ENCODE assay signal across 8 cellular contexts in the genomic region with DNA sequence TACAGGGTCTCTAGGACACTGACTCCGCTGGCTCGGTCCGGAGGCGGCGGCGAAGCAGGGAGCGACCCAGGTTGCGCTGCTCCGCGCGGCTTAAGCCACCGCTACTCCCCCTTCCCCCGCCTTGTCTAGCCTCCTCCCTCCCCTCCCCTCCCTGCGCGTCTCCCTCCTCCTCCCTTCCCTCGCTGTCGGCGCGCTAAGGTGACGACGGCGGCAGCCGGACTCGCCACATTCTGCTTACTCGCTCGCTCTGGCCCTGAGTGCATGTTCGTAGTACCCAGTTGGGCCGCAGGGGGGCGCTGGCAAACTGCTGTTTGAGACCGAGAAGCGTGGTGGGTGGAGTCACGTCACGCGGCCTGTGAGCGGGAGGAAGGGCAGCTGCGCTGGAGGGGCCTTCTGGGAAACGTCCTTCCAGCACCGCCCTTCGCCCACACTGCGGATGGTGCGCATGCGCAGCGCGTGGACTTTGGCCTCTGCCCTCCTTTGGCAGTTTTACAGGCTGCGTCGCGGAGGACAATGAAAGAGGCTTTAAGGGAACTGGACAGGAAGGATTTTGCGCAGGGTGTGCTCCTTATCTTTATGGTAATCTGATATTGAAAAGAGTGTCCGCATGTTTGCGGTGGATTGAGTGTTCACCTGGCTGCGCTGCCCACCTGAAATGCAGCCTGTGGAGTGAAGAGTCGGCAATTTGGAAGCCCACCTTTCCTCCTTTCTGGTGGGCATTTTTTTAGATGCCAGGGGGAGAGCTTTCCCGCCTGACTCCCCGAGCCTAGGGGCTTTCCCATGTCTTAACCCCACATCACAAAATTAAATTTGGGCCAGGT. TPM values are rescaled to one million over a fixed set of nuclear protein-coding genes. Genes with fewer than 3 reads are reported as not detected.
DNase-seq lines count a peak whose midpoint lies in the region; ATAC-seq and TF ChIP-seq lines count a peak whose summit lies in the region.

Gene SCAF11 (minus strand): TSS at position 107 of the 821 bp plus-strand sequence. CDS start 26,407 bp downstream, outside the sequence.

- H3K27ac Mint-ChIP-seq in activated T-cell treated with anti-CD3 and anti-CD28 coated beads, Interleukin-2, amount 50 U/mL, for 24 hours = peak within 1 kb of the TSS; percentile 99

- peaks cover 19 to 22% of the 10 kb centered on the region in 2 donors for H3K4me1 ChIP-seq in mucosa of rectum (ENCODE audit: control insufficient read depth in 2 of 2, insufficient read depth in 2 of 2, low read length in 2 of 2)

- no peaks in the 10 kb centered on the region for H3K27me3 Mint-ChIP-seq in activated T-cell treated with anti-CD3 and anti-CD28 coated beads, Interleukin-2, amount 50 U/mL, for 24 hours

- peak; percentile 66 for ATAC-seq in GM21723 (IDR thresholded peaks at IDR 0.05; ENCODE audit: unreplicated experiment)

- H3K27me3 ChIP-seq in mucosa of rectum (ENCODE audit: control insufficient read depth in 2 of 2, insufficient read depth in 2 of 2, low read length in 2 of 2) = no peaks in the 10 kb centered on the region

- H3K9me3 ChIP-seq in mucosa of rectum (ENCODE audit: control insufficient read depth in 2 of 2, low read length in 2 of 2) = no peaks in the 10 kb centered on the region

- peak within 1 kb of the TSS; percentile 95 for H3K4me3 Mint-ChIP-seq in activated T-cell treated with anti-CD3 and anti-CD28 coated beads, Interleukin-2, amount 50 U/mL, for 24 hours

- H3K4me1 Mint-ChIP-seq in activated T-cell treated with anti-CD3 and anti-CD28 coated beads, Interleukin-2, amount 50 U/mL, for 24 hours (ENCODE audit: low read depth) = peaks cover 44% of the 10 kb centered on the region

- H3K36me3 Mint-ChIP-seq in activated T-cell treated with anti-CD3 and anti-CD28 coated beads, Interleukin-2, amount 50 U/mL, for 24 hours (ENCODE audit: low read depth) = peaks cover 60% of the 10 kb centered on the region

- peak within 1 kb of the TSS; percentile 91 to 96 for H3K4me3 ChIP-seq in mucosa of rectum (ENCODE audit: low read length in 2 of 2)

- H3K9ac ChIP-seq in mucosa of rectum (ENCODE audit: low read depth in 1 of 2, low read length in 2 of 2) = peak within 1 kb of the TSS; percentile 97 to 98

- peak; percentile 95 for TF ChIP-seq POLR2A in erythroblast (IDR thresholded peaks at IDR 0.05; ENCODE audit: low read length)

- peak within 1 kb of the TSS; percentile 98 to 100 for H3K27ac ChIP-seq in mucosa of rectum (ENCODE audit: low read depth in 2 of 2, low read length in 2 of 2)

- peaks cover 0 to 7% of the 10 kb centered on the region in 2 donors for H3K36me3 ChIP-seq in mucosa of rectum (ENCODE audit: control insufficient read depth in 2 of 2, insufficient read depth in 2 of 2, low read length in 2 of 2)

- peak; percentile 98 for DNase-seq in DMS79 treated with DMSO at 0.1 percent for 48 hours (lab: John Stamatoyannopoulos, UW)
- DNase-seq in KG1 (lab: John Stamatoyannopoulos, UW) = peak; percentile 99
- DNase-seq in activated T-cell treated with anti-CD3 and anti-CD28 coated beads, Interleukin-2, amount 50 U/mL, for 24 hours = peak; percentile 100
- peak; percentile 100 for DNase-seq in erythroblast (lab: John Stamatoyannopoulos, UW)
- DNase-seq in stimulated activated CD8-positive, alpha-beta memory T cell treated with anti-CD3 and anti-CD28 coated beads, Interleukin-4, amount 100 ng/mL, for 48 hours = peak; percentile 100

- H3K9me3 Mint-ChIP-seq in activated T-cell treated with anti-CD3 and anti-CD28 coated beads, Interleukin-2, amount 50 U/mL, for 24 hours = no peaks in the 10 kb centered on the region

TF ChIP-seq in PFSK-1, 5 proteins besides CTCF, POLR2A, EP300 and RAD21:
- TF ChIP-seq POLR2AphosphoS5 (IDR thresholded peaks at IDR 0.05; ENCODE audit: low read depth, low read length) (peak; percentile 67), TAF1 (IDR thresholded peaks at IDR 0.05; ENCODE audit: borderline replicate concordance, insufficient read depth, low read length) (peak; percentile 55; the same call in 1 of the 2 replicates), FOXP2 (optimal IDR thresholded peaks at IDR 0.05; ENCODE audit: borderline replicate concordance, extremely low read depth, extremely low read length, insufficient read depth) (peak; percentile 97), SIN3A (IDR thresholded peaks at IDR 0.05; ENCODE audit: borderline replicate concordance, insufficient read depth, low read length) (0 out of 2 replicates have a peak, but pooled peaks have one; percentile 47)
- TF ChIP-seq, protein P1, sequence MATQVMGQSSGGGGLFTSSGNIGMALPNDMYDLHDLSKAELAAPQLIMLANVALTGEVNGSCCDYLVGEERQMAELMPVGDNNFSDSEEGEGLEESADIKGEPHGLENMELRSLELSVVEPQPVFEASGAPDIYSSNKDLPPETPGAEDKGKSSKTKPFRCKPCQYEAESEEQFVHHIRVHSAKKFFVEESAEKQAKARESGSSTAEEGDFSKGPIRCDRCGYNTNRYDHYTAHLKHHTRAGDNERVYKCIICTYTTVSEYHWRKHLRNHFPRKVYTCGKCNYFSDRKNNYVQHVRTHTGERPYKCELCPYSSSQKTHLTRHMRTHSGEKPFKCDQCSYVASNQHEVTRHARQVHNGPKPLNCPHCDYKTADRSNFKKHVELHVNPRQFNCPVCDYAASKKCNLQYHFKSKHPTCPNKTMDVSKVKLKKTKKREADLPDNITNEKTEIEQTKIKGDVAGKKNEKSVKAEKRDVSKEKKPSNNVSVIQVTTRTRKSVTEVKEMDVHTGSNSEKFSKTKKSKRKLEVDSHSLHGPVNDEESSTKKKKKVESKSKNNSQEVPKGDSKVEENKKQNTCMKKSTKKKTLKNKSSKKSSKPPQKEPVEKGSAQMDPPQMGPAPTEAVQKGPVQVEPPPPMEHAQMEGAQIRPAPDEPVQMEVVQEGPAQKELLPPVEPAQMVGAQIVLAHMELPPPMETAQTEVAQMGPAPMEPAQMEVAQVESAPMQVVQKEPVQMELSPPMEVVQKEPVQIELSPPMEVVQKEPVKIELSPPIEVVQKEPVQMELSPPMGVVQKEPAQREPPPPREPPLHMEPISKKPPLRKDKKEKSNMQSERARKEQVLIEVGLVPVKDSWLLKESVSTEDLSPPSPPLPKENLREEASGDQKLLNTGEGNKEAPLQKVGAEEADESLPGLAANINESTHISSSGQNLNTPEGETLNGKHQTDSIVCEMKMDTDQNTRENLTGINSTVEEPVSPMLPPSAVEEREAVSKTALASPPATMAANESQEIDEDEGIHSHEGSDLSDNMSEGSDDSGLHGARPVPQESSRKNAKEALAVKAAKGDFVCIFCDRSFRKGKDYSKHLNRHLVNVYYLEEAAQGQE (IDR thresholded peaks at IDR 0.05; ENCODE audit: insufficient read depth in 1 of 2, low read depth in 2 of 2, low read length in 2 of 2) = peak; percentile 7 to 25; a peak in 2 of 4 replicates

RNA-seq across cellular contexts. Expression of gene SCAF11, which starts in this region (rescaled TPM):
- polyA plus RNA-seq in PFSK-1 (2012; ENCODE audit: insufficient read length, low read depth) = 31.0 TPM

Comparison
In these comparisons a context has a peak if more than half of its experiments do, and no peak if none do; other contexts are left out.
1. Peak in every context shown above with its lines: DNase-seq, ATAC-seq, H3K4me3 ChIP-seq and H3K27ac ChIP-seq.